In genomic region chr22:42376721-42377177, GRCh38 we compare ENCODE assay signal across 8 cellular contexts. TPM values are rescaled to one million over a fixed set of nuclear protein-coding genes. Genes with fewer than 3 reads are reported as not detected.
DNase-seq lines count a peak whose midpoint lies in the region; ATAC-seq, FAIRE-seq and TF ChIP-seq lines count a peak whose summit lies in the region.

No MANE protein-coding gene starts in this region.

- no peak overlapping the region for H3K4me2 ChIP-seq in astrocyte (ENCODE audit: low read length)

- no peaks in the 10 kb centered on the region for H3K79me2 ChIP-seq in astrocyte (ENCODE audit: insufficient read depth, low read length)

- WGBS in aorta, 2 donors = 53 to 59% methylated on average over 10 of the region's 10 CpGs

- H3K36me3 Mint-ChIP-seq in MCF 10A (ENCODE audit: insufficient read depth, unreplicated experiment) = no peaks in the 10 kb centered on the region
- no peaks in the 10 kb centered on the region for H3K36me3 Mint-ChIP-seq in astrocyte (ENCODE audit: low read depth, unreplicated experiment)

- no TSS peak for BruUV-seq in MCF 10A (replicated peaks; lab: Mats Ljungman, UMichigan)

- H2AFZ ChIP-seq in astrocyte (ENCODE audit: low read depth, low read length) = no peak overlapping the region

- H3K36me3 ChIP-seq in breast epithelium (no peaks in the 10 kb centered on the region), astrocyte (ENCODE audit: insufficient read depth, low read length) (no peaks in the 10 kb centered on the region), aorta (ENCODE audit: control insufficient read depth in 1 of 2, insufficient read depth in 2 of 2, low read length in 1 of 2) (no peaks in the 10 kb centered on the region)

- H3K9ac ChIP-seq in astrocyte (ENCODE audit: low read length) = no peak overlapping the region

- POLR2A ChIA-PET in MCF 10A (lab: Yijun Ruan, JAX) = interaction anchor here (0.6 kb wide), 1 partner anchor 20 kb away, joined by 4 read pairs; no protein-coding TSS in a partner anchor

- no peaks in the 10 kb centered on the region for H4K20me1 ChIP-seq in astrocyte (ENCODE audit: insufficient read depth, low read length)

- peaks cover 17% of the 10 kb centered on the region for H3K4me1 Mint-ChIP-seq in MCF 10A (ENCODE audit: insufficient read depth, unreplicated experiment)
- peaks cover 3% of the 10 kb centered on the region for H3K4me1 Mint-ChIP-seq in astrocyte (ENCODE audit: low read depth, unreplicated experiment)

- TF ChIP-seq CTCF in breast epithelium (IDR thresholded peaks at IDR 0.05) = no peak
- no peak for TF ChIP-seq CTCF in MCF 10A (IDR thresholded peaks at IDR 0.05; ENCODE audit: unreplicated experiment)
- TF ChIP-seq CTCF in astrocyte (IDR thresholded peaks at IDR 0.05; ENCODE audit: insufficient read depth, low read depth, low read length) = no peak

- H3K4me1 ChIP-seq in breast epithelium = no peaks in the 10 kb centered on the region
- no peaks in the 10 kb centered on the region for H3K4me1 ChIP-seq in astrocyte (ENCODE audit: insufficient read depth, low read length)
- no peaks in the 10 kb centered on the region for H3K4me1 ChIP-seq in aorta (ENCODE audit: control insufficient read depth in 1 of 2, insufficient read depth in 2 of 2, low read length in 2 of 2)

- TF ChIP-seq POLR2A in breast epithelium (IDR thresholded peaks at IDR 0.05) = no peak

- peak; percentile 71 for ATAC-seq in aorta (ENCODE audit: low FRiP score)
- ATAC-seq in GM18867 (IDR thresholded peaks at IDR 0.05; ENCODE audit: unreplicated experiment) = no peak

- H3K9me3 Mint-ChIP-seq in MCF 10A (ENCODE audit: unreplicated experiment) (no peaks in the 10 kb centered on the region), astrocyte (ENCODE audit: unreplicated experiment) (peaks cover 4% of the 10 kb centered on the region)

- peak overlapping the region; percentile 36 to 64 for H3K27ac ChIP-seq in breast epithelium
- no peak overlapping the region for H3K27ac ChIP-seq in astrocyte (ENCODE audit: low read depth, low read length)
- no peak overlapping the region for H3K27ac ChIP-seq in aorta (ENCODE audit: low read depth in 1 of 2, low read length in 2 of 2)

- H3K27me3 Mint-ChIP-seq in MCF 10A (ENCODE audit: insufficient read depth, unreplicated experiment) = no peaks in the 10 kb centered on the region
- H3K27me3 Mint-ChIP-seq in astrocyte (ENCODE audit: low read depth, unreplicated experiment) = peaks cover 47% of the 10 kb centered on the region

- H3K27me3 ChIP-seq in breast epithelium (no peaks in the 10 kb centered on the region), astrocyte (ENCODE audit: insufficient read depth, low read length) (peaks cover 8% of the 10 kb centered on the region), aorta (ENCODE audit: control insufficient read depth in 1 of 2, insufficient read depth in 2 of 2, low read length in 1 of 2) (peaks cover 0 to 2% of the 10 kb centered on the region in 2 donors)

- H3K4me3 Mint-ChIP-seq in MCF 10A (ENCODE audit: unreplicated experiment) (no peak overlapping the region), astrocyte (ENCODE audit: unreplicated experiment) (no peak overlapping the region)

- H3K4me3 ChIP-seq in breast epithelium (no peak overlapping the region), astrocyte (ENCODE audit: insufficient read depth, low read depth, low read length) (no peak overlapping the region), aorta (ENCODE audit: low read length in 2 of 2) (no peak overlapping the region)

- no peak for FAIRE-seq in astrocyte (lab: Jason Lieb, UNC)

- CTCF ChIA-PET in MCF 10A (lab: Yijun Ruan, JAX) = interaction anchor here (0.9 kb wide), 1 partner anchor 59 kb away, joined by 3 read pairs; no protein-coding TSS in a partner anchor

- intact Hi-C loops in breast epithelium (cut with DNase I; ENCODE audit: low total_unique reads) (no loop called here), MCF 10A (cut with micrococcal nuclease) (no loop called here), aorta (cut with DNase I) (no loop called here)

- DNase-seq in breast epithelium (ENCODE audit: low spot score in 2 of 2) (peak in 1 of 2 donors; percentile 72), MCF 10A (ENCODE audit: unreplicated experiment) (no peak), astrocyte (ENCODE audit: low read depth) (peak; percentile 4), left kidney (ENCODE audit: low read depth, low spot score) (peak; percentile 87), aorta (peak; percentile 81 to 90), SIG-M5 treated with dmso at 0.1 percent for 504 hours (lab: John Stamatoyannopoulos, UW; ENCODE audit: unreplicated experiment) (no peak)
- DNase-seq in stimulated activated CD4-positive, alpha-beta T cell treated with anti-CD3 and anti-CD28 coated beads, Interleukin-4, amount 100 ng/mL, for 24 hours = no peak

- no peaks in the 10 kb centered on the region for H3K9me3 ChIP-seq in breast epithelium
- H3K9me3 ChIP-seq in astrocyte (ENCODE audit: insufficient read depth, low read depth, low read length) = no peaks in the 10 kb centered on the region
- H3K9me3 ChIP-seq in aorta (ENCODE audit: control insufficient read depth, low read length) = no peaks in the 10 kb centered on the region

- H3K27ac Mint-ChIP-seq in MCF 10A (ENCODE audit: low read depth, unreplicated experiment) (no peak overlapping the region), astrocyte (ENCODE audit: unreplicated experiment) (no peak overlapping the region)

RNA-seq across cellular contexts. Expression of gene NFAM1, which starts 55.5 kb away (rescaled TPM):
- total RNA-seq in breast epithelium (1 to 10 TPM in 2 of 3 donors, under 1 TPM in 1; 0.66 to 4.3 (median 1.5) TPM), MCF 10A (2022) (not detected in 2 replicates), astrocyte (0.07 and 0.17 TPM in 2 replicates), aorta (10 to 100 TPM in 1 of 2 donors, 1 to 10 TPM in 1; 5.3 to 10.5 TPM)
- polyA plus RNA-seq in aorta = 1 to 10 TPM in 1 of 2 donors, under 1 TPM in 1; 0.38 to 2.6 TPM

Comparison
In these comparisons a context has a peak if more than half of its experiments do, and no peak if none do; other contexts are left out.
1. DNase-seq: peak in astrocyte (single experiment), left kidney (single experiment) and aorta (2 of 2); none in MCF 10A (single experiment), stimulated activated CD4-positive, alpha-beta T cell treated with anti-CD3 and anti-CD28 coated beads, Interleukin-4, amount 100 ng/mL, for 24 hours (single experiment) and SIG-M5 treated with dmso at 0.1 percent for 504 hours (single experiment).
2. H3K27ac ChIP-seq: peak in breast epithelium (2 of 2); none in astrocyte (single experiment) and aorta (0 of 2).